Comparison of ENCODE assay signal across 8 cellular contexts in the genomic region with DNA sequence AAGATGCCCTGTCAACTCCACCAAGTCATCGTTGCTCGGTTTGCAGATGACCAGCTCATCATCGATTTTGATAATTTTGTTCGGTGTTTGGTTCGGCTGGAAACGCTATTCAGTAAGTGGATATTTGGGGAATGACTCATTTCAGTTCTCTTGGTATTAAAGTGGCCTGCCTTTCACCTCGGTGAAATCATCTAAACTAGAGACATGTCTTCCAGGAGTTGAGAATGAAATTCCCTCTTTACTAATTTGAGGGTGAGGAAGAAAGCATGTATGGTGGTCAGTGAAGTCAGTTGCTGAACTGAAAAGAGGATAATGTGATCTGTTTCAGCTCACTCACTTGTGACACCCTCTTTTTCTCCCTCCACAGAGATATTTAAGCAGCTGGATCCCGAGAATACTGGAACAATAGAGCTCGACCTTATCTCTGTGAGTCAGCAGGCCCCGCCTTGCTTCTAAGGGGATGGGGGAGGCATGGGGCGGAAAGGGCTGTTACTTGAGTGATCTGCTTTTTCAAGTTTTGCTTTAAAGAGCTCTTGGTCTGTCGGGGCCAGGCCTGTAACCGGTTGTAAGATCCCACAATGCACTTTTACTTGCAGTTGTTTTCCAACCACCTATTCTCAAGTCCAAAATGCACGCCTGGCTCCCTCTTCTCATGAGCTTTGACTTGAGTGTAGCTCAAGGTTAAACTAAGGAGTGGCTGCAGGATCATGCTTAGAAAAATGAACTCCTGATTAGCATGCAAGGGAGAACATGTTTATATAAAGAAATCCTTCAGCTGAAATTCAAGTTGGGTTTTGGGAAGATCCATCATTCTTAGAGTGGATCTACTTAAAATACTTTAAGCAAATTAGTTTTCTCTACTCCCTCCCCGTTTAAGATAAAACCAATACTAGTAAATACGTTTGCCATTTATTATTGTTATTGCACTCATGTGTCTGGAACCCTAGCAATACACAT. TPM values are rescaled to one million over a fixed set of nuclear protein-coding genes. Genes with fewer than 3 reads are reported as not detected.
DNase-seq lines count a peak whose midpoint lies in the region; TF ChIP-seq lines count a peak whose summit lies in the region.

No MANE protein-coding gene starts in this region.

- H3K27ac Mint-ChIP-seq in MCF 10A (ENCODE audit: low read depth, unreplicated experiment) = peak overlapping the region; percentile 92

- peak overlapping the region; percentile 52 for H3K4me3 Mint-ChIP-seq in MCF 10A (ENCODE audit: unreplicated experiment)

- no peak overlapping the region for H3K4me3 ChIP-seq in NB4 (ENCODE audit: low read depth, low read length)

- POLR2A ChIA-PET in MCF 10A (lab: Yijun Ruan, JAX) = interaction anchor here (0.5 to 8.7 kb wide), 35 partner anchors 9 to 1061 kb away, joined by 3 to 71 read pairs (median 6); a partner anchor contains a TSS

- no peaks in the 10 kb centered on the region for H3K9me3 Mint-ChIP-seq in MCF 10A (ENCODE audit: unreplicated experiment)

- no peak for TF ChIP-seq CTCF in NB4 (IDR thresholded peaks at IDR 0.05; ENCODE audit: low read depth, low read length)
- no peak for TF ChIP-seq CTCF in MCF 10A (IDR thresholded peaks at IDR 0.05; ENCODE audit: unreplicated experiment)

- H3K36me3 Mint-ChIP-seq in MCF 10A (ENCODE audit: insufficient read depth, unreplicated experiment) = peaks cover 89% of the 10 kb centered on the region

- CTCF ChIA-PET in MCF 10A (lab: Yijun Ruan, JAX) = interaction anchor here (0.6 to 5.3 kb wide), 20 partner anchors 8 to 682 kb away, joined by 3 to 41 read pairs (median 4); a partner anchor contains a TSS

- intact Hi-C loops in MCF 10A (cut with micrococcal nuclease) = loop anchor here (1.0 kb wide), 1 partner anchor 71 kb away; no protein-coding TSS in a partner anchor

- peaks cover 69% of the 10 kb centered on the region for H3K4me1 Mint-ChIP-seq in MCF 10A (ENCODE audit: insufficient read depth, unreplicated experiment)

- TF ChIP-seq POLR2A in NB4 (IDR thresholded peaks at IDR 0.05; ENCODE audit: extremely low read depth, insufficient read length) = no peak

- H3K27me3 Mint-ChIP-seq in MCF 10A (ENCODE audit: insufficient read depth, unreplicated experiment) = no peaks in the 10 kb centered on the region

- DNase-seq in GM03348 (ENCODE audit: low spot score) (peak; percentile 75), NB4 (ENCODE audit: low read depth) (peak; percentile 28), MCF 10A (ENCODE audit: unreplicated experiment) (peak; percentile 82), kidney glomerular epithelial cell (lab: John Stamatoyannopoulos, UW) (peak; percentile 92), superior temporal gyrus (ENCODE audit: extremely low spot score) (peak; percentile 53), NOMO-1 treated with dmso at 0.1 percent for 144 hours (lab: John Stamatoyannopoulos, UW; ENCODE audit: unreplicated experiment) (no peak)
- no peak for DNase-seq in stimulated activated naive CD4-positive, alpha-beta T cell (lab: John Stamatoyannopoulos, UW)
- no peak for DNase-seq in activated CD4-positive, alpha-beta T cell treated with anti-CD3 and anti-CD28 coated beads for 4 hours

- no TSS peak for BruUV-seq in MCF 10A (replicated peaks; lab: Mats Ljungman, UMichigan)

RNA-seq across cellular contexts. Expression of a gene that starts 59.8 kb away (rescaled TPM):
- 513 and 622 TPM in 2 replicates for total RNA-seq in MCF 10A (2022)

Comparison
In these comparisons a context has a peak if more than half of its experiments do, and no peak if none do; other contexts are left out.
1. DNase-seq: peak in GM03348 (single experiment), NB4 (single experiment), MCF 10A (single experiment), kidney glomerular epithelial cell (single experiment) and superior temporal gyrus (single experiment); none in NOMO-1 treated with dmso at 0.1 percent for 144 hours (single experiment), stimulated activated naive CD4-positive, alpha-beta T cell (0 of 6) and activated CD4-positive, alpha-beta T cell treated with anti-CD3 and anti-CD28 coated beads for 4 hours (0 of 2).